8 cellular contexts compared by ENCODE assay signal in genomic region chr10:73908853-73909611, GRCh38. TPM values are rescaled to one million over a fixed set of nuclear protein-coding genes. Genes with fewer than 3 reads are reported as not detected.
A peak's percentile ranks its signal among the peaks of the same experiment; 100 is the strongest.
DNase-seq lines count a peak whose midpoint lies in the region; ATAC-seq and TF ChIP-seq lines count a peak whose summit lies in the region.

No MANE protein-coding gene starts in this region.

- WGBS in smooth muscle cell (ENCODE audit: low lambda C conversion rate) = 22% methylated on average over 11 of the region's 11 CpGs

- no peaks in the 10 kb centered on the region for H3K9me3 ChIP-seq in BLaER1 treated with 17β-estradiol and CSF1 and Interleukin-3, amounts not matched to agents 10 nM and 100 nM (replicated peaks in 1 of 11)
- H3K9me3 ChIP-seq in smooth muscle cell (replicated peaks; ENCODE audit: low read depth) (no peaks in the 10 kb centered on the region), BE2C (no peaks in the 10 kb centered on the region)

- peak overlapping the region; percentile 15 to 90 (median 80); a peak in 18 of 20 replicates for H3K4me3 ChIP-seq in BLaER1 treated with 17β-estradiol and CSF1 and Interleukin-3, amounts not matched to agents 10 nM and 100 nM
- H3K4me3 ChIP-seq in fibroblast of pulmonary artery (replicated peaks; ENCODE audit: low read depth, low read length) (no peak overlapping the region), smooth muscle cell (no peak overlapping the region), BE2C (ENCODE audit: low read depth, low read length) (no peak overlapping the region)

- peak overlapping the region; percentile 89 to 99 (median 95) for H3K4me2 ChIP-seq in BLaER1 treated with 17β-estradiol and CSF1 and Interleukin-3, amounts not matched to agents 10 nM and 100 nM
- H3K4me2 ChIP-seq in smooth muscle cell = peak overlapping the region; percentile 19

- H2AFZ ChIP-seq in smooth muscle cell (ENCODE audit: low read depth) = no peak overlapping the region

- peak; percentile 54 for ATAC-seq in GM21423 (IDR thresholded peaks at IDR 0.05; ENCODE audit: unreplicated experiment)

- H3F3A ChIP-seq in smooth muscle cell (ENCODE audit: low read depth) = peaks cover 22% of the 10 kb centered on the region

- TF ChIP-seq CTCF in fibroblast of pulmonary artery (IDR thresholded peaks at IDR 0.05; ENCODE audit: low read length, missing control alignments) (no peak), smooth muscle cell (IDR thresholded peaks at IDR 0.05; ENCODE audit: borderline replicate concordance, insufficient read depth, poor library complexity, severe bottlenecking) (no peak), BE2C (IDR thresholded peaks at IDR 0.05; ENCODE audit: low read depth, low read length) (no peak)

- H4K20me1 ChIP-seq in BLaER1 treated with 17β-estradiol and CSF1 and Interleukin-3, amounts not matched to agents 10 nM and 100 nM = peaks cover 0 to 17% (median 12%) of the 10 kb centered on the region in 11 experiments; a peak in 11 of 22 replicates
- no peaks in the 10 kb centered on the region for H4K20me1 ChIP-seq in smooth muscle cell (ENCODE audit: low read depth)

- peak overlapping the region; percentile 81 to 99 (median 92) for H3K27ac ChIP-seq in BLaER1 treated with 17β-estradiol and CSF1 and Interleukin-3, amounts not matched to agents 10 nM and 100 nM
- H3K27ac ChIP-seq in smooth muscle cell (ENCODE audit: low read depth) = peak overlapping the region; percentile 85

- peak; percentile 64 for DNase-seq in NCI-H460 (ENCODE audit: extremely low read depth, low read depth)
- peak; percentile 67 for DNase-seq in activated CD8-positive, alpha-beta memory T cell treated with anti-CD3 and anti-CD28 coated beads, Interleukin-2, amount 50 U/mL, for 4 hours
- peak; percentile 95 for DNase-seq in fibroblast of pulmonary artery (ENCODE audit: low read depth)
- no peak for DNase-seq in smooth muscle cell (lab: John Stamatoyannopoulos, UW; ENCODE audit: unreplicated experiment)
- no peak for DNase-seq in KG1 (lab: John Stamatoyannopoulos, UW)
- DNase-seq in BE2C = no peak

- H3K4me1 ChIP-seq in BLaER1 treated with 17β-estradiol and CSF1 and Interleukin-3, amounts not matched to agents 10 nM and 100 nM = peaks cover 65 to 92% (median 83%) of the 10 kb centered on the region in 10 experiments
- H3K4me1 ChIP-seq in smooth muscle cell (ENCODE audit: low read depth) (peaks cover 28% of the 10 kb centered on the region), BE2C (no peaks in the 10 kb centered on the region)

- peak overlapping the region; percentile 77 to 96 (median 89); a peak in 21 of 22 replicates for H3K9ac ChIP-seq in BLaER1 treated with 17β-estradiol and CSF1 and Interleukin-3, amounts not matched to agents 10 nM and 100 nM
- no peak overlapping the region for H3K9ac ChIP-seq in smooth muscle cell (ENCODE audit: low read depth)

- no peaks in the 10 kb centered on the region for H3K79me2 ChIP-seq in smooth muscle cell (ENCODE audit: low read depth)

- peaks cover 12 to 18% (median 15%) of the 10 kb centered on the region in 11 experiments for H3K36me3 ChIP-seq in BLaER1 treated with 17β-estradiol and CSF1 and Interleukin-3, amounts not matched to agents 10 nM and 100 nM
- H3K36me3 ChIP-seq in smooth muscle cell (ENCODE audit: low read depth) (no peaks in the 10 kb centered on the region), BE2C (no peaks in the 10 kb centered on the region)

- no peaks in the 10 kb centered on the region for H3K27me3 ChIP-seq in BLaER1 treated with 17β-estradiol and CSF1 and Interleukin-3, amounts not matched to agents 10 nM and 100 nM
- H3K27me3 ChIP-seq in smooth muscle cell (ENCODE audit: low read depth) = no peaks in the 10 kb centered on the region
- H3K27me3 ChIP-seq in BE2C = peaks cover 23% of the 10 kb centered on the region

RNA-seq across cellular contexts. Expression of gene PLAU, which starts 1.9 kb away (rescaled TPM):
- 9.5 and 10.3 TPM in 2 replicates for total RNA-seq in NCI-H460 (2014; rRNA removed; shearing (Covaris generic))
- 27.0 and 39.9 TPM in 2 replicates for polyA plus RNA-seq in NCI-H460 (2014; cell fraction: nucleus; rRNA removed)
- total RNA-seq in smooth muscle cell = 4.1 and 10.7 TPM in 2 replicates
- polyA plus RNA-seq in smooth muscle cell = 9.2 and 28.9 TPM in 2 replicates
- not detected for polyA plus RNA-seq in BE2C (2012; ENCODE audit: insufficient read depth, insufficient read length, low read depth)

RNA-seq across cellular contexts. Expression of gene CAMK2G, which starts 34.7 kb away (rescaled TPM):
- 12.7 and 16.7 TPM in 2 replicates for total RNA-seq in NCI-H460 (2014; rRNA removed; shearing (Covaris generic))
- polyA plus RNA-seq in NCI-H460 (2014; cell fraction: nucleus; rRNA removed) = 33.7 and 49.1 TPM in 2 replicates
- total RNA-seq in smooth muscle cell = 10.5 and 10.8 TPM in 2 replicates
- polyA plus RNA-seq in smooth muscle cell = 2.2 and 4.0 TPM in 2 replicates
- 15.9 TPM for polyA plus RNA-seq in BE2C (2012; ENCODE audit: insufficient read depth, insufficient read length, low read depth)

Comparison
In these comparisons a context has a peak if more than half of its experiments do, and no peak if none do; other contexts are left out.
1. H3K4me3 ChIP-seq: peak in BLaER1 treated with 17β-estradiol and CSF1 and Interleukin-3, amounts not matched to agents 10 nM and 100 nM (10 of 10); none in fibroblast of pulmonary artery (single experiment), smooth muscle cell (single experiment) and BE2C (single experiment).
2. DNase-seq: peak in NCI-H460 (single experiment), activated CD8-positive, alpha-beta memory T cell treated with anti-CD3 and anti-CD28 coated beads, Interleukin-2, amount 50 U/mL, for 4 hours (single experiment) and fibroblast of pulmonary artery (single experiment); none in smooth muscle cell (single experiment), KG1 (single experiment) and BE2C (single experiment).